ENCODE assay signal across 11 cellular contexts in the genomic region with DNA sequence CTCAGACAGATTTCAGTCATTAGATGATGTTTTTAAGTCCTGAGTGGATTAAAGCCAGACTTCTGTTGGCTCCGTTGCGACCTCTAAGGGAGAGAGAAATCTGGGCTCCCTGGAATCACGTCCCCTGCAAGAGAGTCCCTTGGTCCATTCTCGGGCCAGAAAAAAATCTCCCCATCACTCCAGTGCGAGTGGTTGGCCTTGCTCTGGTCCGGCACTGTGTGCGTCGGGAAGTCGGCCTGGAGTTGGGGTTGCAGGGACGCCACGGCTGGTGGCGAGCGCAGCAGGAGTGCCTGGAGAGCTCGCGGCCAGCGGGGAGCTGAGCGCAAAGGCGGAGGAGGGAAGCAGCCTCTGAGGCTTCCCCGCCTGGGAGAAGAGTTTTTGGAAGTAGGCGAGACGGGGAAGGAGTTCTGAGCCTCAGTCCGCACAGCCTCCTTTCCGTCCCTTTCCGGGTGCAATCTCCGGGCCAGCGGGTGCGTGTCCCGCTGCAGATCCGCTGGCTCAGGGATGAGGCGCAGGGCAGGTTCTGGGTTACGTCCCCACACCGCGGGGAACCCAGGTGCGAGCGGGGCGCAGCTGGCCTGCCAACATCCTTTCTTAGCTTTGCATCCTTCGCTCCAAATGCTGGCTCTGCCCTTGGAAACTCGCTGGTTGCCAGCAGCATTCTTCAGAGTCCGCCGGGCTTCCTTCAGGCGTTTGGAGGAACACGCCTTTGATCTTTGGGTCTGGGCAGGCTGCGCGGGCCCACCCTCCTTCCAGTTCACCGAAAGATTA. TPM values are rescaled to one million over a fixed set of nuclear protein-coding genes. Genes with fewer than 3 reads are reported as not detected.
DNase-seq lines count a peak whose midpoint lies in the region; ATAC-seq and TF ChIP-seq lines count a peak whose summit lies in the region.
"Had no signal": no experiment of that assay in that cellular context is flagged by ENCODE, and none has a peak within 500 bp of the region (broad histone marks: within the 10 kb centered on the region; RNA-seq: fewer than 3 reads in every experiment).

No MANE protein-coding gene starts in this region.

- peaks cover 0 to 4% (median 0%) of the 10 kb centered on the region in 5 donors for H3K36me3 Mint-ChIP-seq in naive thymus-derived CD4-positive, alpha-beta T cell
- H3K36me3 Mint-ChIP-seq: CD4-positive, CD25-positive, alpha-beta regulatory T cell had no signal

- POLR2A ChIA-PET in naive thymus-derived CD4-positive, alpha-beta T cell (lab: Charles Lee), result no interaction called here

- H3K27me3 ChIP-seq in naive thymus-derived CD4-positive, alpha-beta T cell (ENCODE audit: control insufficient read depth in 2 of 2, insufficient read depth in 2 of 2, low read length in 2 of 2), result peaks cover 14 to 15% of the 10 kb centered on the region in 2 donors
- no peaks in the 10 kb centered on the region for H3K27me3 ChIP-seq in aorta (ENCODE audit: control insufficient read depth in 1 of 2, insufficient read depth in 2 of 2, low read length in 1 of 2)

- DNase-seq in Right ventricle myocardium inferior (ENCODE audit: missing footprints) (peak; percentile 73), cardiac septum (ENCODE audit: low spot score) (no peak), foreskin fibroblast (peak; percentile 43 to 65), aorta (peak; percentile 47 to 75), OCI-M1 (lab: John Stamatoyannopoulos, UW) (no peak)
- DNase-seq in naive thymus-derived CD4-positive, alpha-beta T cell, result no peak
- DNase-seq: CD4-positive, CD25-positive, alpha-beta regulatory T cell had no signal

- H3K4me3 Mint-ChIP-seq in naive thymus-derived CD4-positive, alpha-beta T cell, result no peak overlapping the region
- H3K4me3 Mint-ChIP-seq: CD4-positive, CD25-positive, alpha-beta regulatory T cell had no signal

- no peak overlapping the region for H3K27ac ChIP-seq in naive thymus-derived CD4-positive, alpha-beta T cell (ENCODE audit: low read depth, low read length)
- H3K27ac ChIP-seq in aorta (ENCODE audit: low read depth in 1 of 2, low read length in 2 of 2), result no peak overlapping the region

- peaks cover 6 to 9% of the 10 kb centered on the region in 2 donors for H3K4me1 ChIP-seq in naive thymus-derived CD4-positive, alpha-beta T cell (ENCODE audit: control insufficient read depth in 2 of 2, insufficient read depth in 2 of 2, low read length in 2 of 2)
- H3K4me1 ChIP-seq in aorta (ENCODE audit: control insufficient read depth in 1 of 2, insufficient read depth in 2 of 2, low read length in 2 of 2), result no peaks in the 10 kb centered on the region

- peaks cover 75 to 85% (median 80%) of the 10 kb centered on the region in 5 donors for H3K27me3 Mint-ChIP-seq in naive thymus-derived CD4-positive, alpha-beta T cell

- H3K36me3 ChIP-seq in naive thymus-derived CD4-positive, alpha-beta T cell (ENCODE audit: control insufficient read depth in 2 of 3, insufficient read depth in 3 of 3, low read length in 3 of 3), result no peaks in the 10 kb centered on the region
- no peaks in the 10 kb centered on the region for H3K36me3 ChIP-seq in aorta (ENCODE audit: control insufficient read depth in 1 of 2, insufficient read depth in 2 of 2, low read length in 1 of 2)

- CTCF ChIA-PET in naive thymus-derived CD4-positive, alpha-beta T cell (lab: Charles Lee), result no interaction called here

- intact Hi-C loops in Right ventricle myocardium inferior (cut with DNase I), result no loop called here
- intact Hi-C loops in cardiac septum (cut with DNase I), result no loop called here
- intact Hi-C loops in naive thymus-derived CD4-positive, alpha-beta T cell (cut with micrococcal nuclease), result no loop called here
- intact Hi-C loops in aorta (cut with DNase I), result no loop called here

- ATAC-seq in Right ventricle myocardium inferior, result peak; percentile 87
- peak; percentile 24 for ATAC-seq in naive thymus-derived CD4-positive, alpha-beta T cell
- ATAC-seq in aorta (ENCODE audit: low FRiP score), result peak; percentile 62
- ATAC-seq in GM19397 (IDR thresholded peaks at IDR 0.05; ENCODE audit: unreplicated experiment), result no peak
- ATAC-seq in HG02798 (IDR thresholded peaks at IDR 0.05; ENCODE audit: poor library complexity, unreplicated experiment), result no peak
- ATAC-seq: activated naive CD4-positive, alpha-beta T cell treated with anti-CD3 and anti-CD28 coated beads, Interleukin-2, amount 50 U/mL, for 72 hours had no signal

- 4 to 5% methylated on average over 45 of the region's 45 CpGs for WGBS in aorta, 2 donors

- H3K9me3 ChIP-seq in naive thymus-derived CD4-positive, alpha-beta T cell (ENCODE audit: control insufficient read depth in 2 of 3, low read length in 3 of 3), result no peaks in the 10 kb centered on the region
- no peaks in the 10 kb centered on the region for H3K9me3 ChIP-seq in aorta (ENCODE audit: control insufficient read depth, low read length)

- peaks cover 0 to 6% (median 0%) of the 10 kb centered on the region in 11 donors for H3K9me3 Mint-ChIP-seq in naive thymus-derived CD4-positive, alpha-beta T cell
- H3K9me3 Mint-ChIP-seq: activated naive CD4-positive, alpha-beta T cell treated with anti-CD3 and anti-CD28 coated beads, Interleukin-2, amount 50 U/mL, for 72 hours had no signal

- H3K27ac Mint-ChIP-seq in naive thymus-derived CD4-positive, alpha-beta T cell, result no peak overlapping the region
- H3K27ac Mint-ChIP-seq: activated naive CD4-positive, alpha-beta T cell treated with anti-CD3 and anti-CD28 coated beads, Interleukin-2, amount 50 U/mL, for 72 hours had no signal

- H3K4me3 ChIP-seq in foreskin fibroblast (ENCODE audit: low read depth in 1 of 2, low read length in 2 of 2), result peak overlapping the region; percentile 5 to 21
- no peak overlapping the region for H3K4me3 ChIP-seq in naive thymus-derived CD4-positive, alpha-beta T cell (ENCODE audit: low read length)
- H3K4me3 ChIP-seq in aorta (ENCODE audit: low read length in 2 of 2), result no peak overlapping the region

- peaks cover 5 to 38% (median 25%) of the 10 kb centered on the region in 7 donors for H3K4me1 Mint-ChIP-seq in naive thymus-derived CD4-positive, alpha-beta T cell

- TF ChIP-seq CTCF in foreskin fibroblast (IDR thresholded peaks at IDR 0.05; ENCODE audit: low read depth, low read length), result no peak

RNA-seq across cellular contexts. Expression of gene TCF21, which starts 6.8 kb away (rescaled TPM):
- 5.2 TPM for total RNA-seq in Right ventricle myocardium inferior
- total RNA-seq in cardiac septum, result 2.0 TPM
- not detected for total RNA-seq in naive thymus-derived CD4-positive, alpha-beta T cell
- not detected for polyA plus RNA-seq in naive thymus-derived CD4-positive, alpha-beta T cell
- total RNA-seq in aorta, result under 1 TPM; 0.29 to 0.63 TPM
- under 1 TPM; 0.36 to 0.63 TPM for polyA plus RNA-seq in aorta
- total RNA-seq: activated naive CD4-positive, alpha-beta T cell treated with anti-CD3 and anti-CD28 coated beads, Interleukin-2, amount 50 U/mL, for 72 hours; CD4-positive, CD25-positive, alpha-beta regulatory T cell had no signal
- polyA plus RNA-seq: CD4-positive, CD25-positive, alpha-beta regulatory T cell; keratinocyte had no signal

RNA-seq across cellular contexts. Expression of gene TBPL1, which starts 57.3 kb away (rescaled TPM):
- 14.5 TPM for total RNA-seq in Right ventricle myocardium inferior
- total RNA-seq in cardiac septum, result 12.2 TPM
- 10 to 100 TPM; 21.0 to 34.7 (median 25.4) TPM for total RNA-seq in naive thymus-derived CD4-positive, alpha-beta T cell
- polyA plus RNA-seq in naive thymus-derived CD4-positive, alpha-beta T cell, result 10 to 100 TPM; 48.5 to 51.2 TPM
- total RNA-seq in aorta, result 10 to 100 TPM; 21.3 to 21.7 TPM
- 10 to 100 TPM; 20.1 to 28.5 TPM for polyA plus RNA-seq in aorta

Comparison
In these comparisons a context has a peak if more than half of its experiments do, and no peak if none do; other contexts are left out.
1. DNase-seq: peak in Right ventricle myocardium inferior (single experiment), foreskin fibroblast (2 of 2) and aorta (2 of 2); none in cardiac septum (single experiment), naive thymus-derived CD4-positive, alpha-beta T cell (0 of 9) and OCI-M1 (single experiment).
2. ATAC-seq: peak in Right ventricle myocardium inferior (single experiment), naive thymus-derived CD4-positive, alpha-beta T cell (single experiment) and aorta (single experiment); none in GM19397 (single experiment) and HG02798 (single experiment).
3. H3K4me3 ChIP-seq: peak in foreskin fibroblast (2 of 2); none in naive thymus-derived CD4-positive, alpha-beta T cell (single experiment) and aorta (0 of 2).